Comparison of ENCODE assay signal across 1 cellular context in the genomic region with DNA sequence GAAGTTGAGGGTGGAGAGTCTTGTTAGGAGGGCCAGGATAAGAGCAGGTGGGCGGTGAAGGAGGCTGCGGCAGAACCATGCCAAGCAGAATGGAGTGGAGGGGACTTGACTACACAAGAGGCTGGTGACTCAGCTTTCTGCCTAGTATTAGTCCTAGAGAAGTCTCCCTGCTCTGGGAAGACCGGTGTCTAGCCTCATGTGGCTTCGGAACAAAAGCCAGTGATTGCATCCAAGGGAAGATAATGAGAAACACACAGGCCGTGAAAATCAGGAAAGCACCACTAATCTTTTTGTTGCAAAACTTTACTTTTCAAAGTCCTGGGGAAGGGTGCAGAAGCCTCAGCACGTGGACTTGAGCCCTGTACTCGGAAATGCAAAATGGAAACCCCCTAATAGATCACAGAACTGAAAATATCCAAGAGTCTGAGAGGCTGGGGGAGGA.
A peak's percentile ranks its signal among the peaks of the same experiment; 100 is the strongest.
TF ChIP-seq lines count a peak whose summit lies in the region.

No MANE protein-coding gene starts in this region.

TF ChIP-seq in GM12878, 131 proteins besides CTCF, POLR2A, EP300 and RAD21 (continued from another document):
- TF ChIP-seq, protein P1, sequence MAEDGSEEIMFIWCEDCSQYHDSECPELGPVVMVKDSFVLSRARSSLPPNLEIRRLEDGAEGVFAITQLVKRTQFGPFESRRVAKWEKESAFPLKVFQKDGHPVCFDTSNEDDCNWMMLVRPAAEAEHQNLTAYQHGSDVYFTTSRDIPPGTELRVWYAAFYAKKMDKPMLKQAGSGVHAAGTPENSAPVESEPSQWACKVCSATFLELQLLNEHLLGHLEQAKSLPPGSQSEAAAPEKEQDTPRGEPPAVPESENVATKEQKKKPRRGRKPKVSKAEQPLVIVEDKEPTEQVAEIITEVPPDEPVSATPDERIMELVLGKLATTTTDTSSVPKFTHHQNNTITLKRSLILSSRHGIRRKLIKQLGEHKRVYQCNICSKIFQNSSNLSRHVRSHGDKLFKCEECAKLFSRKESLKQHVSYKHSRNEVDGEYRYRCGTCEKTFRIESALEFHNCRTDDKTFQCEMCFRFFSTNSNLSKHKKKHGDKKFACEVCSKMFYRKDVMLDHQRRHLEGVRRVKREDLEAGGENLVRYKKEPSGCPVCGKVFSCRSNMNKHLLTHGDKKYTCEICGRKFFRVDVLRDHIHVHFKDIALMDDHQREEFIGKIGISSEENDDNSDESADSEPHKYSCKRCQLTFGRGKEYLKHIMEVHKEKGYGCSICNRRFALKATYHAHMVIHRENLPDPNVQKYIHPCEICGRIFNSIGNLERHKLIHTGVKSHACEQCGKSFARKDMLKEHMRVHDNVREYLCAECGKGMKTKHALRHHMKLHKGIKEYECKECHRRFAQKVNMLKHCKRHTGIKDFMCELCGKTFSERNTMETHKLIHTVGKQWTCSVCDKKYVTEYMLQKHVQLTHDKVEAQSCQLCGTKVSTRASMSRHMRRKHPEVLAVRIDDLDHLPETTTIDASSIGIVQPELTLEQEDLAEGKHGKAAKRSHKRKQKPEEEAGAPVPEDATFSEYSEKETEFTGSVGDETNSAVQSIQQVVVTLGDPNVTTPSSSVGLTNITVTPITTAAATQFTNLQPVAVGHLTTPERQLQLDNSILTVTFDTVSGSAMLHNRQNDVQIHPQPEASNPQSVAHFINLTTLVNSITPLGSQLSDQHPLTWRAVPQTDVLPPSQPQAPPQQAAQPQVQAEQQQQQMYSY (CRISPR knock-in tag; IDR thresholded peaks at IDR 0.05): no peak
- TF ChIP-seq SREBF1 (IDR thresholded peaks at IDR 0.05; ENCODE audit: low read length): no peak
- TF ChIP-seq, protein P2, sequence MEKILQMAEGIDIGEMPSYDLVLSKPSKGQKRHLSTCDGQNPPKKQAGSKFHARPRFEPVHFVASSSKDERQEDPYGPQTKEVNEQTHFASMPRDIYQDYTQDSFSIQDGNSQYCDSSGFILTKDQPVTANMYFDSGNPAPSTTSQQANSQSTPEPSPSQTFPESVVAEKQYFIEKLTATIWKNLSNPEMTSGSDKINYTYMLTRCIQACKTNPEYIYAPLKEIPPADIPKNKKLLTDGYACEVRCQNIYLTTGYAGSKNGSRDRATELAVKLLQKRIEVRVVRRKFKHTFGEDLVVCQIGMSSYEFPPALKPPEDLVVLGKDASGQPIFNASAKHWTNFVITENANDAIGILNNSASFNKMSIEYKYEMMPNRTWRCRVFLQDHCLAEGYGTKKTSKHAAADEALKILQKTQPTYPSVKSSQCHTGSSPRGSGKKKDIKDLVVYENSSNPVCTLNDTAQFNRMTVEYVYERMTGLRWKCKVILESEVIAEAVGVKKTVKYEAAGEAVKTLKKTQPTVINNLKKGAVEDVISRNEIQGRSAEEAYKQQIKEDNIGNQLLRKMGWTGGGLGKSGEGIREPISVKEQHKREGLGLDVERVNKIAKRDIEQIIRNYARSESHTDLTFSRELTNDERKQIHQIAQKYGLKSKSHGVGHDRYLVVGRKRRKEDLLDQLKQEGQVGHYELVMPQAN (conservative IDR thresholded peaks at IDR 0.05): no peak
- no peak for TF ChIP-seq ATF7 (IDR thresholded peaks at IDR 0.05; ENCODE audit: low read depth)
- no peak for TF ChIP-seq ZNF384 (IDR thresholded peaks at IDR 0.05; ENCODE audit: borderline replicate concordance, low read depth, low read length)
- TF ChIP-seq, protein P3, sequence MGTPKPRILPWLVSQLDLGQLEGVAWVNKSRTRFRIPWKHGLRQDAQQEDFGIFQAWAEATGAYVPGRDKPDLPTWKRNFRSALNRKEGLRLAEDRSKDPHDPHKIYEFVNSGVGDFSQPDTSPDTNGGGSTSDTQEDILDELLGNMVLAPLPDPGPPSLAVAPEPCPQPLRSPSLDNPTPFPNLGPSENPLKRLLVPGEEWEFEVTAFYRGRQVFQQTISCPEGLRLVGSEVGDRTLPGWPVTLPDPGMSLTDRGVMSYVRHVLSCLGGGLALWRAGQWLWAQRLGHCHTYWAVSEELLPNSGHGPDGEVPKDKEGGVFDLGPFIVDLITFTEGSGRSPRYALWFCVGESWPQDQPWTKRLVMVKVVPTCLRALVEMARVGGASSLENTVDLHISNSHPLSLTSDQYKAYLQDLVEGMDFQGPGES (IDR thresholded peaks at IDR 0.05): no peak
- TF ChIP-seq GATAD2B (conservative IDR thresholded peaks at IDR 0.05; ENCODE audit: low read depth): no peak
- peak; percentile 51; the same call in 1 of the 2 replicates for TF ChIP-seq EED (IDR thresholded peaks at IDR 0.05; ENCODE audit: low read depth)
- no peak for TF ChIP-seq SMARCA5 (IDR thresholded peaks at IDR 0.05)
- TF ChIP-seq, protein P4, sequence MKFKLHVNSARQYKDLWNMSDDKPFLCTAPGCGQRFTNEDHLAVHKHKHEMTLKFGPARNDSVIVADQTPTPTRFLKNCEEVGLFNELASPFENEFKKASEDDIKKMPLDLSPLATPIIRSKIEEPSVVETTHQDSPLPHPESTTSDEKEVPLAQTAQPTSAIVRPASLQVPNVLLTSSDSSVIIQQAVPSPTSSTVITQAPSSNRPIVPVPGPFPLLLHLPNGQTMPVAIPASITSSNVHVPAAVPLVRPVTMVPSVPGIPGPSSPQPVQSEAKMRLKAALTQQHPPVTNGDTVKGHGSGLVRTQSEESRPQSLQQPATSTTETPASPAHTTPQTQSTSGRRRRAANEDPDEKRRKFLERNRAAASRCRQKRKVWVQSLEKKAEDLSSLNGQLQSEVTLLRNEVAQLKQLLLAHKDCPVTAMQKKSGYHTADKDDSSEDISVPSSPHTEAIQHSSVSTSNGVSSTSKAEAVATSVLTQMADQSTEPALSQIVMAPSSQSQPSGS (IDR thresholded peaks at IDR 0.05; ENCODE audit: low read length): no peak
- no peak for TF ChIP-seq NR2C1 (IDR thresholded peaks at IDR 0.05)
- peak in 1 of 2 experiments; percentile 16; a peak in 1 of 4 replicates for TF ChIP-seq BHLHE40 (IDR thresholded peaks at IDR 0.05; ENCODE audit: borderline replicate concordance in 1 of 2, low read depth in 2 of 2, low read length in 1 of 2)
- 0 out of 2 replicates have a peak, but pooled peaks have one; percentile 9 for TF ChIP-seq NFIC (IDR thresholded peaks at IDR 0.05; ENCODE audit: low read depth, low read length)
- no peak for TF ChIP-seq MYB (IDR thresholded peaks at IDR 0.05; ENCODE audit: borderline replicate concordance, low read depth, low read length)
